Comparison of ENCODE assay signal across 1 cellular context in genomic region chr10:62109532-62110293, GRCh38.
TF ChIP-seq lines count a peak whose summit lies in the region.

No MANE protein-coding gene starts in this region.

TF ChIP-seq in GM12878, 131 proteins besides CTCF, POLR2A, EP300 and RAD21 (continued from another document and continues in another):
- no peak for TF ChIP-seq BCLAF1 (IDR thresholded peaks at IDR 0.05)
- TF ChIP-seq SKIL (IDR thresholded peaks at IDR 0.05; ENCODE audit: low read depth, poor library complexity, severe bottlenecking) = peak; percentile 47
- TF ChIP-seq SRF (IDR thresholded peaks at IDR 0.05; ENCODE audit: low read depth in 2 of 2, low read length in 2 of 2) = no peak
- no peak for TF ChIP-seq PML (IDR thresholded peaks at IDR 0.05; ENCODE audit: low read length)
- TF ChIP-seq RELA (IDR thresholded peaks at IDR 0.05; ENCODE audit: borderline replicate concordance, partially characterized antibody) = no peak
- no peak for TF ChIP-seq CEBPB (IDR thresholded peaks at IDR 0.05; ENCODE audit: borderline replicate concordance in 1 of 2, low read depth in 2 of 2, low read length in 2 of 2)
- no peak for TF ChIP-seq E2F8 (IDR thresholded peaks at IDR 0.05; ENCODE audit: low read depth, partially characterized antibody)
- TF ChIP-seq DPF2 (IDR thresholded peaks at IDR 0.05) = peak; percentile 90
- peak; percentile 38; the same call in 1 of the 2 replicates for TF ChIP-seq BCL11A (IDR thresholded peaks at IDR 0.05; ENCODE audit: low read depth, low read length)
- no peak for TF ChIP-seq TCF7 (IDR thresholded peaks at IDR 0.05; ENCODE audit: borderline replicate concordance)
- TF ChIP-seq TARDBP (IDR thresholded peaks at IDR 0.05; ENCODE audit: borderline replicate concordance) = no peak
- TF ChIP-seq GATAD2B (conservative IDR thresholded peaks at IDR 0.05; ENCODE audit: low read depth) = no peak
- TF ChIP-seq NFIC (IDR thresholded peaks at IDR 0.05; ENCODE audit: low read depth, low read length) = peak; percentile 81; the same call in 1 of the 2 replicates
- 0 out of 2 replicates have a peak, but pooled peaks have one; percentile 26 for TF ChIP-seq PAX5 (IDR thresholded peaks at IDR 0.05; ENCODE audit: borderline replicate concordance, low read depth, low read length)
- TF ChIP-seq TCF12 (IDR thresholded peaks at IDR 0.05; ENCODE audit: low read depth, low read length) = 0 out of 2 replicates have a peak, but pooled peaks have one; percentile 17
- no peak for TF ChIP-seq ZNF24 (IDR thresholded peaks at IDR 0.05)
- no peak for TF ChIP-seq E4F1 (IDR thresholded peaks at IDR 0.05; ENCODE audit: borderline replicate concordance, partially characterized antibody)
- no peak; the same call in 1 of the 2 replicates for TF ChIP-seq SMC3 (IDR thresholded peaks at IDR 0.05; ENCODE audit: borderline replicate concordance, low read length)
- TF ChIP-seq KDM1A (IDR thresholded peaks at IDR 0.05; ENCODE audit: borderline replicate concordance) = no peak
- TF ChIP-seq ESRRA (IDR thresholded peaks at IDR 0.05; ENCODE audit: low read length) = no peak
- TF ChIP-seq EZH2 (IDR thresholded peaks at IDR 0.05; ENCODE audit: borderline replicate concordance, control insufficient read depth, low read depth, low read length) = no peak
- no peak for TF ChIP-seq CREB1 (IDR thresholded peaks at IDR 0.05; ENCODE audit: low read depth)
- TF ChIP-seq KLF5 (IDR thresholded peaks at IDR 0.05; ENCODE audit: partially characterized antibody) = no peak
- no peak for TF ChIP-seq NFYA (IDR thresholded peaks at IDR 0.05; ENCODE audit: borderline replicate concordance, low read depth, low read length)
- peak; percentile 79 for TF ChIP-seq IKZF1 (conservative IDR thresholded peaks at IDR 0.05)
- no peak for TF ChIP-seq E2F4 (IDR thresholded peaks at IDR 0.05; ENCODE audit: low read depth, low read length)
- TF ChIP-seq NRF1 (conservative IDR thresholded peaks at IDR 0.05; ENCODE audit: low read depth, low read length) = no peak
- TF ChIP-seq RBBP5 (conservative IDR thresholded peaks at IDR 0.05) = no peak
- TF ChIP-seq CHD2 (IDR thresholded peaks at IDR 0.05; ENCODE audit: borderline replicate concordance, low read depth, low read length) = no peak; the same call in 1 of the 2 replicates
- TF ChIP-seq STAT3 (IDR thresholded peaks at IDR 0.05; ENCODE audit: low read depth, low read length) = no peak
- TF ChIP-seq POLR2AphosphoS2 (IDR thresholded peaks at IDR 0.05; ENCODE audit: low read depth, low read length) = no peak
- TF ChIP-seq RUNX3 (IDR thresholded peaks at IDR 0.05; ENCODE audit: low read length) = peak; percentile 22
- no peak for TF ChIP-seq SREBF1 (IDR thresholded peaks at IDR 0.05; ENCODE audit: low read length)
- no peak for TF ChIP-seq NKRF (conservative IDR thresholded peaks at IDR 0.05)
- peak; percentile 74 for TF ChIP-seq BMI1 (IDR thresholded peaks at IDR 0.05; ENCODE audit: borderline replicate concordance)
- no peak for TF ChIP-seq FOXK2 (IDR thresholded peaks at IDR 0.05)
- TF ChIP-seq IRF4 (IDR thresholded peaks at IDR 0.05; ENCODE audit: low read depth, low read length) = peak; percentile 75; the same call in 1 of the 2 replicates
- peak; percentile 79 for TF ChIP-seq RELB (IDR thresholded peaks at IDR 0.05; ENCODE audit: low read depth)
- peak; percentile 82 for TF ChIP-seq ZBTB40 (IDR thresholded peaks at IDR 0.05; ENCODE audit: borderline replicate concordance)
- TF ChIP-seq PKNOX1 (IDR thresholded peaks at IDR 0.05) = no peak
- TF ChIP-seq RFX5 (IDR thresholded peaks at IDR 0.05; ENCODE audit: low read depth, low read length) = no peak
